In genomic region chr18:1929720-1930119, GRCh38 we compare ENCODE assay signal across 18 cellular contexts.
"Had no signal": no experiment of that assay in that cellular context is flagged by ENCODE, and none has a peak within 500 bp of the region (broad histone marks: within the 10 kb centered on the region; RNA-seq: fewer than 3 reads in every experiment).

No MANE protein-coding gene starts in this region.

- H3K9ac ChIP-seq: KMS-11 had no signal

- H3K27me3 ChIP-seq: SJSA1 had no signal

- H3K4me2 ChIP-seq: KMS-11 had no signal

- H3K27ac ChIP-seq: KMS-11, SJSA1, SK-N-MC had no signal

- DNase-seq: MV-4-11, NCI-H1048, NCI-H1105, NCI-H1417, NCI-H1436 treated with DMSO at 0.1 percent for 48 hours, NCI-H1694, NCI-H187 treated with DMSO at 0.1 percent for 48 hours, NCI-H2029 treated with DMSO at 0.1 percent for 48 hours, NCI-H2171 treated with DMSO at 0.1 percent for 48 hours, NCI-H524, NCI-H526 treated with DMSO at 0.1 percent for 48 hours, NCI-H774, Right ventricle myocardium superior, RPMI8226, SIG-M5 had no signal

- H3K36me3 ChIP-seq: SJSA1 had no signal

- H3K4me1 ChIP-seq: SJSA1 had no signal

- H3K4me3 ChIP-seq: SJSA1, SK-N-MC had no signal

- H3K9me3 ChIP-seq: SJSA1 had no signal
